In genomic region chr1:178532392-178532791, GRCh38 we compare ENCODE assay signal across 1 cellular context.
TF ChIP-seq lines count a peak whose summit lies in the region.

No MANE protein-coding gene starts in this region.

TF ChIP-seq in IMR-90, 13 proteins besides CTCF, POLR2A, EP300 and RAD21:
- TF ChIP-seq SMC3 (IDR thresholded peaks at IDR 0.05; ENCODE audit: low read depth, low read length) (peak; percentile 90), USF2 (IDR thresholded peaks at IDR 0.05; ENCODE audit: low read depth, low read length) (no peak), MXI1 (IDR thresholded peaks at IDR 0.05; ENCODE audit: borderline replicate concordance, low read depth, low read length) (no peak), BHLHE40 (IDR thresholded peaks at IDR 0.05; ENCODE audit: low read depth, low read length) (no peak)
TF ChIP-seq in IMR-90: peak in this region for 1.
